Comparison of ENCODE assay signal across 8 cellular contexts in the genomic region with DNA sequence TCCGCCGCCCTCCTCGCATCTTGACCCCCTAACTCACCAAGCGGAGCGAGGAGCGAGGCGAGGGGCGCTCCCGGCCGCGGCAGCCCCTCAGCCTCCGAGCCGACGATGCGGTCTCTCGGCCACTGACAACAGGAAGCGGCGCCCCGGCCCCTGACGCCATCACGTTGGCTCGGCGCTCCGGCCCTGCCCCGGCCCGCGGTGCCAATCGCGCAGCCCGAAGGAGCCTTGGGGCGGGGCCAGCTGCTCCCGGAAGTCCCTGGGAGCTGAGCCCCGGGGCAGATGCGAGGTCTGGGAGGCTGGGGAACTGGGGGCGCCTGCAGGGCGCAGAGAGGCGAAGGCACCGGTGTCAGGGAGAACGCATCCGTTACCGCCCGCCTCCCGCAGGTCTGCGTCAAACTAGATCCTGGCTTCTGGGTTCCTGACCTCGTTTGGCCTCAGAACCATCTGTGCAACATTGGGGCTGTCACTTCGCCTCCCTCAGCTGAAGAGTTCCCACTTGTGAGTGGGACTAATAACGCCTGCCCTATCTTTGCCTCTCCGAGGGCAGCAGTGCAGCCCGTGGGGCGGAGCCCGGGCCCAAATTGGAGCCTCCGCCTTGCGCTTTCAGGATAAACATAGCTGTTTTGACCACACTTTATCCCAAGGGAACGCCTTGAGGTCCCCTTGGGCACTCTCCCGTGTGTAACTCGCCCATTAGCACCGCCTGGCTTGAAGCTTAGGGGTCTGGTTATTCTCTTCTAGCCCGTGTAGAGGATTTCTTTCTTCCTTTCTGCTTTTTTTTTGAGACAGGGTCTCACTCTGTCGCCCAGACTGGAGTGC. TPM values are rescaled to one million over a fixed set of nuclear protein-coding genes. Genes with fewer than 3 reads are reported as not detected.
A peak's percentile ranks its signal among the peaks of the same experiment; 100 is the strongest.
DNase-seq lines count a peak whose midpoint lies in the region; ATAC-seq and TF ChIP-seq lines count a peak whose summit lies in the region.
"Not testable (repeated sequence)": the region's sequence is repeated elsewhere in the genome, so short reads cannot be mapped to it uniquely, and the experiment has no call there.

TSS of gene PLEKHM1 (minus strand) at position 107 of the 819 bp plus-strand sequence. CDS start 8,237 bp downstream, outside the sequence.

- DNase-seq in NB4 (ENCODE audit: low read depth) (peak; percentile 86), SKM-1 treated with dmso at 0.1 percent for 144 hours (lab: John Stamatoyannopoulos, UW; ENCODE audit: unreplicated experiment) (peak; percentile 42), globus pallidus (ENCODE audit: low spot score) (peak; percentile 76), nucleus accumbens (lab: John Stamatoyannopoulos, UW) (peak; percentile 5 to 88 (median 69))

- not testable (repeated sequence) for H3K9me3 Mint-ChIP-seq in activated naive CD4-positive, alpha-beta T cell treated with anti-CD3 and anti-CD28 coated beads, Interleukin-2, amount 50 U/mL, for 24 hours

- peaks cover 27% of the 10 kb centered on the region for H3K4me1 Mint-ChIP-seq in activated naive CD4-positive, alpha-beta T cell treated with anti-CD3 and anti-CD28 coated beads, Interleukin-2, amount 50 U/mL, for 24 hours

- not testable (repeated sequence) for H3K27me3 Mint-ChIP-seq in activated naive CD4-positive, alpha-beta T cell treated with anti-CD3 and anti-CD28 coated beads, Interleukin-2, amount 50 U/mL, for 24 hours

- H3K4me3 ChIP-seq in GM08714 (ENCODE audit: low read length) (peak within 1 kb of the TSS; percentile 81), NB4 (ENCODE audit: low read depth, low read length) (peak within 1 kb of the TSS; percentile 55)

- peak within 1 kb of the TSS; percentile 93 for H3K27ac Mint-ChIP-seq in activated naive CD4-positive, alpha-beta T cell treated with anti-CD3 and anti-CD28 coated beads, Interleukin-2, amount 50 U/mL, for 24 hours

- not testable (repeated sequence) for TF ChIP-seq POLR2A in NB4 (IDR thresholded peaks at IDR 0.05; ENCODE audit: extremely low read depth, insufficient read length)

- not testable (repeated sequence) for H3K36me3 Mint-ChIP-seq in activated naive CD4-positive, alpha-beta T cell treated with anti-CD3 and anti-CD28 coated beads, Interleukin-2, amount 50 U/mL, for 24 hours

- peak; percentile 90 for ATAC-seq in HG02571 (IDR thresholded peaks at IDR 0.05; ENCODE audit: unreplicated experiment)

- TF ChIP-seq CTCF in NB4 (IDR thresholded peaks at IDR 0.05; ENCODE audit: low read depth, low read length); subcutaneous adipose tissue (IDR thresholded peaks at IDR 0.05; ENCODE audit: low read depth): not testable (repeated sequence)

- H3K4me3 Mint-ChIP-seq in activated naive CD4-positive, alpha-beta T cell treated with anti-CD3 and anti-CD28 coated beads, Interleukin-2, amount 50 U/mL, for 24 hours = peak within 1 kb of the TSS; percentile 90

RNA-seq across cellular contexts. Expression of gene PLEKHM1, which starts in this region (rescaled TPM):
- total RNA-seq in subcutaneous adipose tissue = 10 to 100 TPM; 22.8 to 53.7 (median 30.5) TPM

Comparison
In these comparisons a context has a peak if more than half of its experiments do, and no peak if none do; other contexts are left out.
1. Peak in every context shown above with its lines: DNase-seq, ATAC-seq and H3K4me3 ChIP-seq.